7 cellular contexts compared by ENCODE assay signal in the genomic region with DNA sequence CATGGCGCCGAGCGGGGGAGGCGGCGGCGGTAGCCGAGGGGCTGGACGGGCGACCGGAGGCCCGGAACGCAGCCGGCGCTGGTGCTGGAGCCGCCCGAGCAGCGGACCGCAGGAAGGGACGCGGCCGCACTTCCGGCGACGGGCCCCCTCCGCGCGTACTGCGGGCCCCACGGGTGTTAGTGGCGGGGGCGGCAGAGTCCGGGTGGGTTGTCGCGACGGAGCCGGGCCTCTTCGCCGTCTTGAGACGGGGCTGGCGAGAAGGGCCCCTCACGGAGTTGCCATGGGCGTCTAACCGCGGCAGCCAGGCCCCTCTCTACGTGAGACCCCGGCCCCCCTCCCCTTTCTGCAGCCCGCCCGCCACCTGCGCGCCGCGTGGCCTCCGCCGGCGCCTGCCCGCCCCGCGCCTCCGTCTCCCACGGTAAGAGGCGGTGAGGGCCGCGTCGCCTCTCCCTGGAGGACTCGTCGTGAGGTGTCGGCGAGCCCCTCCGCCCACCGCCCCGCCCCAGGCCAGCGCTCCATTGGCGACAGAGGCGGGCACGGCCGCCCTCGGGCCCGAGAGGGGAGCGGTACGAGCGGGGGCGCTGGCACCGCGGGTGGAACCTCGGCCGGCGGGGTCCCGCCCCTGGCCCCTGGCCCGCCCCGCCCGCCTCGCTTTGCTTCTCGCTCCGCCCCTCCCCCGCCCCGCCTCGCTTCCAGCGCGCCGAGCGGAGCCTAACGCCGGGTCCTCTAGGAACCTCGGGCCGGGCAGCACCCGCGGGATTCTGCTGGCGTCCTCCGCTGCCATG. TPM values are rescaled to one million over a fixed set of nuclear protein-coding genes. Genes with fewer than 3 reads are reported as not detected.
DNase-seq lines count a peak whose midpoint lies in the region; ATAC-seq and FAIRE-seq lines count a peak whose summit lies in the region.

A gene with protein sequence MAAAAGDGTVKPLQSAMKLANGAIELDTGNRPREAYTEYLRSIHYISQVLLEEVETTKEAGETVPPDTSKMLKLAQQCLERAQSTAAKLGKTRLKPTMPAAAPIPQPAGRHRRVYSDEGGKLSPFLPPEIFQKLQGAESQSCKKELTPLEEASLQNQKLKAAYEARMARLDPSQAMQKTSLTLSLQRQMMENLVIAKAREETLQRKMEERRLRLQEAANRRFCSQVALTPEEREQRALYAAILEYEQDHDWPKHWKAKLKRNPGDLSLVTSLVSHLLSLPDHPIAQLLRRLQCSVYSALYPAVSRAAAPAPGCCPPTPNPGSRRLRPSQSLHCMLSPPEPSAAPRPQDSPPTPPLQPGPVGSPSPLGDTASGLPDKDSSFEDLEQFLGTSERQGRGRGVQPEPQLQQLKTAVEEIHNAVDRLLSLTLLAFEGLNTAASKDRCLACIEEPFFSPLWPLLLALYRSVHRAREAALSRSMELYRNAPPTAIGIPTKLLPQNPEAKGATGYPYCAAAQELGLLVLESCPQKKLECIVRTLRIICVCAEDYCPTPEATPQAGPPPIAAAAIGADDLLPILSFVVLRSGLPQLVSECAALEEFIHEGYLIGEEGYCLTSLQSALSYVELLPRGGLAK (minus strand): TSS at position 40 of the 785 bp plus-strand sequence. CDS start 37 bp downstream, at position 3.
ZNF276 (plus strand) TSS at position 679 of the 785 bp plus-strand sequence; CDS start at position 783, 104 bp downstream.

- peak; percentile 38 for ATAC-seq in HG02884 (IDR thresholded peaks at IDR 0.05; ENCODE audit: unreplicated experiment)
- ATAC-seq in activated CD4-positive, CD25-positive, alpha-beta regulatory T cell treated with anti-CD3 and anti-CD28 coated beads, Interleukin-2, amount 50 U/mL, for 24 hours = peak; percentile 60 to 61

- DNase-seq in GM18507 (ENCODE audit: extremely low spot score, insufficient read length, low read depth) = no peak
- peak; percentile 74 for DNase-seq in NCI-H2171 treated with DMSO at 0.1 percent for 48 hours (lab: John Stamatoyannopoulos, UW)
- peak; percentile 88 for DNase-seq in cerebellum (ENCODE audit: low spot score)
- DNase-seq in kidney glomerular epithelial cell (lab: John Stamatoyannopoulos, UW) = peak; percentile 69
- peak; percentile 64 to 78 for DNase-seq in stimulated activated CD4-positive, alpha-beta T cell treated with anti-CD3 and anti-CD28 coated beads, Interleukin-1b, Interleukin-23, amount 100 ng/mL, for 1 hour (ENCODE audit: low read depth in 2 of 2)

- peak; percentile 48 for FAIRE-seq in GM18507 (lab: Jason Lieb, UNC)

RNA-seq across cellular contexts. Expression of the first gene that starts in this region (rescaled TPM):
- total RNA-seq in cerebellum = 11.1 TPM

RNA-seq across cellular contexts. Expression of gene ZNF276, which starts in this region (rescaled TPM):
- total RNA-seq in cerebellum = 19.4 TPM
